Comparison of ENCODE assay signal across 17 cellular contexts in genomic region chr3:141858312-141858711, GRCh38.
"Had no signal": no experiment of that assay in that cellular context is flagged by ENCODE, and none has a peak within 500 bp of the region (broad histone marks: within the 10 kb centered on the region; RNA-seq: fewer than 3 reads in every experiment).

No MANE protein-coding gene starts in this region.

- H3K4me3 Mint-ChIP-seq: activated naive CD8-positive, alpha-beta T cell treated with anti-CD3 and anti-CD28 coated beads, Interleukin-2, amount 10 ng/mL, durations not matched to agents 7 days and 5 days; activated T-cell treated with anti-CD3 and anti-CD28 coated beads, Interleukin-2, amount 50 U/mL, for 72 hours; immature natural killer cell; nephron; T-cell had no signal

- H3K27me3 ChIP-seq: gastrocnemius medialis, heart left ventricle, sigmoid colon, upper lobe of right lung had no signal

- H3K36me3 ChIP-seq: gastrocnemius medialis, heart left ventricle, sigmoid colon, thoracic aorta, upper lobe of right lung had no signal

- H3K36me3 Mint-ChIP-seq: activated naive CD8-positive, alpha-beta T cell treated with anti-CD3 and anti-CD28 coated beads, Interleukin-2, amount 10 ng/mL, durations not matched to agents 7 days and 5 days; immature natural killer cell; T-cell had no signal

- H3K4me1 Mint-ChIP-seq: immature natural killer cell had no signal

- H3K27ac ChIP-seq: gastrocnemius medialis, sigmoid colon, thoracic aorta, upper lobe of right lung had no signal

- DNase-seq: activated CD4-positive, alpha-beta T cell treated with anti-CD3 and anti-CD28 coated beads for 48 hours; activated CD8-positive, alpha-beta memory T cell treated with anti-CD3 and anti-CD28 coated beads, Interleukin-2, amount 50 U/mL, for 48 hours; activated gamma-delta T cell treated with Interleukin-2 at 50 U/mL for 16 hours; activated naive CD8-positive, alpha-beta T cell treated with anti-CD3 and anti-CD28 coated beads, Interleukin-2, amount 10 ng/mL, durations not matched to agents 7 days and 5 days; activated T-cell treated with anti-CD3 and anti-CD28 coated beads, Interleukin-2, amount 50 U/mL, for 72 hours; aorta; cerebellar nuclear complex; gastrocnemius medialis; heart left ventricle; immature natural killer cell; sigmoid colon; stimulated activated CD4-positive, alpha-beta T cell treated with anti-CD3 and anti-CD28 coated beads, Interleukin-1b, Interleukin-23, amount 100 ng/mL, for 48 hours; T-cell; T1000; upper lobe of right lung had no signal

- H3K9me3 Mint-ChIP-seq: activated naive CD8-positive, alpha-beta T cell treated with anti-CD3 and anti-CD28 coated beads, Interleukin-2, amount 10 ng/mL, durations not matched to agents 7 days and 5 days; activated T-cell treated with anti-CD3 and anti-CD28 coated beads, Interleukin-2, amount 50 U/mL, for 72 hours; immature natural killer cell; nephron; T-cell had no signal

- H3K4me3 ChIP-seq: gastrocnemius medialis, heart left ventricle, sigmoid colon, thoracic aorta, upper lobe of right lung had no signal

- H3K27ac Mint-ChIP-seq: activated naive CD8-positive, alpha-beta T cell treated with anti-CD3 and anti-CD28 coated beads, Interleukin-2, amount 10 ng/mL, durations not matched to agents 7 days and 5 days; immature natural killer cell; nephron; T-cell had no signal

- H3K4me1 ChIP-seq: sigmoid colon had no signal

- H3K9me3 ChIP-seq: gastrocnemius medialis, heart left ventricle, sigmoid colon, thoracic aorta, upper lobe of right lung had no signal

- ATAC-seq: activated T-cell treated with anti-CD3 and anti-CD28 coated beads, Interleukin-2, amount 50 U/mL, for 72 hours; gastrocnemius medialis; heart left ventricle; T-cell; upper lobe of right lung had no signal
